30 cellular contexts compared by ENCODE assay signal in the genomic region with DNA sequence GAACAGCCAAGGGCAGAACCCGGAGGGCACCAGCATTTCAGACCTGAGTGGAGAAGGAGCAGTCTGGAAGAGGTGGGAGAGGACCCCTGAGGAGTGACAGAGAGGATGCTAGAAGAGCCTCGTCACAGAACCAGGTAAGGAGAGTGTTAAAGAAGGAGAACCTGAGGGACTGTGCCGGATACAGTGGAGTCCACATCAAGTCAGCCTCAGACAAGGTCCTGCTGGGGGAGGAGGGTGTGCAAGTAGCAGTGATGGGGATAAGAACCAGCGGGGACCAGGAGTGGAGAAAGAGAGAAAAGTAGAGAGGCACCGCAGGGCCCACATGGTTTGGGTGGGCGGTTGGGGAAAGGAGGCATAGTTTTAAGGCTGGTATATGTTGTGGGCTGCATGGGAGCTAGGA.
"Had no signal": no experiment of that assay in that cellular context is flagged by ENCODE, and none has a peak within 500 bp of the region (broad histone marks: within the 10 kb centered on the region; RNA-seq: fewer than 3 reads in every experiment).

No MANE protein-coding gene starts in this region.

- H3K4me3 Mint-ChIP-seq: immature natural killer cell; mesothelial cell of epicardium; naive B cell; natural killer cell; neural crest cell; stimulated activated effector memory CD8-positive, alpha-beta T cell treated with anti-CD3 and anti-CD28 coated beads, Interleukin-12 subunit alpha, Interleukin-12 subunit beta, amount 100 ng/mL, for 72 hours; stimulated activated naive CD8-positive, alpha-beta T cell treated with anti-CD3 and anti-CD28 coated beads, Interleukin-15, Interleukin-2, amounts not matched to agents 100 ng/mL and 50 ng/mL, for 24 hours had no signal

- H3K36me3 ChIP-seq: left lung, lower lobe of right lung, prostate gland, spleen, suprapubic skin, thoracic aorta, tibial artery, upper lobe of right lung, uterus had no signal

- FAIRE-seq: islet of Langerhans, kidney had no signal

- H3K4me1 Mint-ChIP-seq: immature natural killer cell, natural killer cell had no signal

- H3K36me3 Mint-ChIP-seq: immature natural killer cell; mesothelial cell of epicardium; naive B cell; natural killer cell; stimulated activated effector memory CD8-positive, alpha-beta T cell treated with anti-CD3 and anti-CD28 coated beads, Interleukin-12 subunit alpha, Interleukin-12 subunit beta, amount 100 ng/mL, for 72 hours had no signal

- H3K4me1 ChIP-seq: left lung, lower lobe of right lung, prostate gland, spleen, suprapubic skin, tibial artery, upper lobe of right lung, uterus had no signal

- H3K27me3 ChIP-seq: suprapubic skin, tibial artery, upper lobe of right lung, uterus had no signal

- ATAC-seq: left colon; left lung; lower lobe of right lung; natural killer cell; right cardiac atrium; sciatic nerve; stimulated activated effector memory CD8-positive, alpha-beta T cell treated with anti-CD3 and anti-CD28 coated beads, Interleukin-12 subunit alpha, Interleukin-12 subunit beta, amount 100 ng/mL, for 72 hours; upper lobe of right lung had no signal

- H3K27ac ChIP-seq: left lung, lower lobe of right lung, prostate gland, skin epidermis, spleen, suprapubic skin, thoracic aorta, tibial artery, upper lobe of right lung, uterus had no signal

- H3K4me3 ChIP-seq: left lung, lower lobe of right lung, prostate gland, skin epidermis, spleen, suprapubic skin, thoracic aorta, tibial artery, upper lobe of right lung, uterus had no signal

- DNase-seq: hypothalamus; immature natural killer cell; kidney; left colon; lower lobe of right lung; mammary epithelial cell; mesendoderm; naive B cell; natural killer cell; nucleus accumbens; retina; right cardiac atrium; spleen; stimulated activated CD4-positive, alpha-beta T cell treated with anti-CD3 and anti-CD28 coated beads, Interleukin-4, amount 100 ng/mL, for 24 hours; stimulated activated naive CD4-positive, alpha-beta T cell; tibial artery; trophoblast cell; upper lobe of right lung; uterus had no signal

- H3K9me3 ChIP-seq: left lung, lower lobe of right lung, prostate gland, suprapubic skin, thoracic aorta, tibial artery, upper lobe of right lung, uterus had no signal

- H3K27ac Mint-ChIP-seq: immature natural killer cell; mesothelial cell of epicardium; naive B cell; natural killer cell; stimulated activated effector memory CD8-positive, alpha-beta T cell treated with anti-CD3 and anti-CD28 coated beads, Interleukin-12 subunit alpha, Interleukin-12 subunit beta, amount 100 ng/mL, for 72 hours; stimulated activated naive CD8-positive, alpha-beta T cell treated with anti-CD3 and anti-CD28 coated beads, Interleukin-15, Interleukin-2, amounts not matched to agents 100 ng/mL and 50 ng/mL, for 24 hours had no signal

- H3K9me3 Mint-ChIP-seq: mesothelial cell of epicardium had no signal
